Comparison of ENCODE assay signal across 23 cellular contexts in the genomic region with DNA sequence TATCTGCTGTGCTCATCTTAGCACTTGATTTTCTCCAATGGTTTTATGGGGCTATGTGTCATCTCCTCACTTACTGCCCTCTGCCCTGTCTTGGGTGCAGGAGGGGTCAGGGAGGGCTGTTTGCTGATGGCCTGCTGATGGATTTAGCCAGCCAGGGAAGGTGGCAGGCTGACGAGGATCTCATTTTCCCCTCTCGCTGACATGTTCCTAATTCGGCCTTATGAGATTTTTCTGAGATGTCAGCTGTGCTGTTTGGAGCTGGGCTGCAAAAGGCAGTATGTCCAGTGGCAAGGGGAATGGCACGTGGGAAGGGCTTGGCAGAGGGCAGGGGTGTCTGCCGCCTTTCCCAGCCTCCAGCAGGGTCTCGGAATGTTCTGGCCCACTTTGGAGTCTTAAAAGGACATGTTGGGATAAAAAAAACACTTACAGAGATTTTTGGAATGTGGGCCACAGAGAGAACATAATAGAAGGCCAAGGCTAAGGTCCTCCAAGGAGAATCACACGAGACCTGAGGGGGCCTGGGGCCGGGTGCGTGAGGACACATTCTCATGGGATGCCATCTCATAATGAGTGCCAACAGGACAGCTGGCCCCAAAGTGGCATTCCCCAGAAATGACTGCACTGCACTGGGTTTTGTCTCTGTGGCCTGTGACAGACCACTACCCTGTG.
A peak's percentile ranks its signal among the peaks of the same experiment; 100 is the strongest.
DNase-seq lines count a peak whose midpoint lies in the region; ATAC-seq, FAIRE-seq and TF ChIP-seq lines count a peak whose summit lies in the region.
"Had no signal": no experiment of that assay in that cellular context is flagged by ENCODE, and none has a peak within 500 bp of the region (broad histone marks: within the 10 kb centered on the region; RNA-seq: fewer than 3 reads in every experiment).

No MANE protein-coding gene starts in this region.

- no peak for TF ChIP-seq EP300 in sigmoid colon (IDR thresholded peaks at IDR 0.05)

- WGBS in heart left ventricle, 4 donors: 62 to 74% (median 64%) methylated on average over 9 of the region's 9 CpGs
- 79 to 84% methylated on average over 9 of the region's 9 CpGs for WGBS in sigmoid colon, 2 donors

- TF ChIP-seq CTCF in heart left ventricle (IDR thresholded peaks at IDR 0.05): no peak
- TF ChIP-seq CTCF in sigmoid colon (IDR thresholded peaks at IDR 0.05): no peak

- ATAC-seq in heart left ventricle (peak in 3 of 4 donors; percentile 24 to 62 (median 27)), GM18870 (IDR thresholded peaks at IDR 0.05; ENCODE audit: unreplicated experiment) (no peak), HG03342 (IDR thresholded peaks at IDR 0.05; ENCODE audit: unreplicated experiment) (no peak)

- H3K27me3 ChIP-seq in heart left ventricle (peaks cover 0 to 5% (median 0%) of the 10 kb centered on the region in 9 donors), sigmoid colon (no peaks in the 10 kb centered on the region)
- H3K27me3 ChIP-seq: thyroid gland had no signal

- FAIRE-seq in GM12892 (lab: Jason Lieb, UNC): no peak
- FAIRE-seq: A204.1, GM18507, RCC 7860 had no signal

- H3K4me3 ChIP-seq in heart left ventricle: no peak overlapping the region
- no peak overlapping the region for H3K4me3 ChIP-seq in sigmoid colon
- H3K4me3 ChIP-seq: smooth muscle cell, thyroid gland had no signal

- intact Hi-C loops in heart left ventricle (cut with DNase I): no loop called here
- intact Hi-C loops in cardiac septum (cut with DNase I): loop anchor here (5.0 kb wide), 1 partner anchor 138 kb away; no protein-coding TSS in a partner anchor
- intact Hi-C loops in sigmoid colon (cut with DNase I): no loop called here

- H3K9me3 ChIP-seq in heart left ventricle: peaks cover 0 to 10% (median 3%) of the 10 kb centered on the region in 12 donors
- peaks cover 0 to 5% (median 0%) of the 10 kb centered on the region in 4 donors for H3K9me3 ChIP-seq in sigmoid colon
- H3K9me3 ChIP-seq: thyroid gland had no signal

- peak overlapping the region in 6 of 12 donors; percentile 40 to 82 (median 78) for H3K27ac ChIP-seq in heart left ventricle
- H3K27ac ChIP-seq in sigmoid colon: peak overlapping the region; percentile 10 to 77 (median 69)

- H3K36me3 ChIP-seq in heart left ventricle: no peaks in the 10 kb centered on the region
- H3K36me3 ChIP-seq in sigmoid colon: no peaks in the 10 kb centered on the region
- H3K36me3 ChIP-seq: thyroid gland had no signal

- DNase-seq in heart left ventricle (no peak), cardiac septum (ENCODE audit: low spot score) (no peak), islet precursor cell (peak; percentile 51), sigmoid colon (no peak), UCSD-AML1 (lab: John Stamatoyannopoulos, UW; ENCODE audit: unreplicated experiment) (no peak), GM12892 (ENCODE audit: insufficient read length) (no peak)
- DNase-seq: activated CD4-positive, alpha-beta memory T cell treated with anti-CD3 and anti-CD28 coated beads, Interleukin-2, amount 10 ng/mL, durations not matched to agents 7 days and 5 days; activated naive CD8-positive, alpha-beta T cell treated with anti-CD3 and anti-CD28 coated beads, Interleukin-2, amount 10 ng/mL, durations not matched to agents 7 days and 5 days; caudate nucleus; DMS79; effector memory CD4-positive, alpha-beta T cell; HCEC 1CT; midbrain; NCI-H1417 treated with DMSO at 0.1 percent for 48 hours; NCI-H2171 treated with DMSO at 0.1 percent for 48 hours; occipital lobe had no signal

- TF ChIP-seq POLR2A in heart left ventricle (IDR thresholded peaks at IDR 0.05) (no peak), sigmoid colon (IDR thresholded peaks at IDR 0.05) (no peak), GM12892 (IDR thresholded peaks at IDR 0.05; ENCODE audit: low read depth, low read length) (no peak)

- H3K4me1 ChIP-seq in heart left ventricle (peaks cover 0 to 28% (median 13%) of the 10 kb centered on the region in 12 donors), sigmoid colon (peaks cover 0 to 28% (median 20%) of the 10 kb centered on the region in 4 donors)

Comparison
In these comparisons a context has a peak if more than half of its experiments do, and no peak if none do; other contexts are left out.
1. ATAC-seq: peak in heart left ventricle (3 of 4); none in GM18870 (single experiment) and HG03342 (single experiment).